ENCODE assay signal across 19 cellular contexts in genomic region chr11:61116426-61117214, GRCh38. TPM values are rescaled to one million over a fixed set of nuclear protein-coding genes. Genes with fewer than 3 reads are reported as not detected.
A peak's percentile ranks its signal among the peaks of the same experiment; 100 is the strongest.
DNase-seq lines count a peak whose midpoint lies in the region; ATAC-seq, FAIRE-seq and TF ChIP-seq lines count a peak whose summit lies in the region.
"Had no signal": no experiment of that assay in that cellular context is flagged by ENCODE, and none has a peak within 500 bp of the region (broad histone marks: within the 10 kb centered on the region; RNA-seq: fewer than 3 reads in every experiment).

No MANE protein-coding gene starts in this region.

- no peak for TF ChIP-seq POLR2A in GM12878 (IDR thresholded peaks at IDR 0.05; ENCODE audit: low read depth, low read length)
- no peak for TF ChIP-seq POLR2A in gastroesophageal sphincter (IDR thresholded peaks at IDR 0.05)

- no peak overlapping the region for H3K4ac ChIP-seq in neuronal stem cell (ENCODE audit: low read length)

- H3K9me3 ChIP-seq in HEK293 (ENCODE audit: control insufficient read depth, insufficient read depth, low read depth, low read length) (no peaks in the 10 kb centered on the region), GM12878 (replicated peaks; ENCODE audit: control insufficient read depth, insufficient read depth, low read length) (no peaks in the 10 kb centered on the region), neuronal stem cell (replicated peaks in 1 of 2; ENCODE audit: control insufficient read depth in 2 of 2, insufficient read depth in 1 of 2, low read depth in 1 of 2, low read length in 2 of 2) (no peaks in the 10 kb centered on the region), gastroesophageal sphincter (no peaks in the 10 kb centered on the region)

- no peak overlapping the region for H3K9ac ChIP-seq in GM12878 (ENCODE audit: control insufficient read depth, insufficient read depth, low read length)
- H3K9ac ChIP-seq in neuronal stem cell (ENCODE audit: low read depth, low read length, poor library complexity) = peak overlapping the region; percentile 72

- TF ChIP-seq EP300 in GM12878 (IDR thresholded peaks at IDR 0.05; ENCODE audit: borderline replicate concordance in 1 of 2, control insufficient read depth in 1 of 2, low read depth in 2 of 2, low read length in 2 of 2) (no peak), gastroesophageal sphincter (IDR thresholded peaks at IDR 0.05) (no peak)

- in situ Hi-C loops in GM12878 (cut with MboI) = no loop called here

- no TSS peak for BruUV-seq in GM12878 (replicated peaks; lab: Mats Ljungman, UMichigan)

- TF ChIP-seq RAD21 in GM12878 (IDR thresholded peaks at IDR 0.05; ENCODE audit: insufficient read depth, low read depth, low read length) = no peak

- H3K36me3 ChIP-seq in HEK293 (ENCODE audit: control insufficient read depth in 2 of 2, insufficient read depth in 1 of 2, low read length in 2 of 2) (no peaks in the 10 kb centered on the region), GM12878 (ENCODE audit: control insufficient read depth in 2 of 2, insufficient read depth in 2 of 2, low read length in 1 of 2) (no peaks in the 10 kb centered on the region), neuronal stem cell (replicated peaks in 1 of 2; ENCODE audit: control insufficient read depth in 2 of 2, insufficient read depth in 2 of 2, low read length in 2 of 2) (no peaks in the 10 kb centered on the region), gastroesophageal sphincter (peaks cover 0 to 8% of the 10 kb centered on the region in 2 donors)

- 72% methylated on average over 8 of the region's 8 CpGs for WGBS in GM12878 (ENCODE audit: insufficient coverage, insufficient replicate concordance, low lambda C conversion rate, missing lambda C conversion rate)
- WGBS in neuronal stem cell (ENCODE audit: extremely low coverage in 2 of 2, insufficient read length in 2 of 2, insufficient replicate concordance in 1 of 2), 2 donors = 100% methylated on average over 1 of the region's 8 CpGs; no CpG with 5 or more reads in 1 of the 2 donors
- 69 to 85% methylated on average over 5 to 7 of the region's 8 CpGs for WGBS in gastroesophageal sphincter (ENCODE audit: low coverage in 1 of 2), 2 donors

- no peak overlapping the region for H3K4me3 ChIP-seq in HEK293 (ENCODE audit: low read depth, low read length)
- H3K4me3 ChIP-seq in GM12878 = no peak overlapping the region
- H3K4me3 ChIP-seq in neuronal stem cell (ENCODE audit: low read length in 2 of 2) = peak overlapping the region in 1 of 2 donors; percentile 66
- no peak overlapping the region for H3K4me3 ChIP-seq in gastroesophageal sphincter

- H2BK15ac ChIP-seq in neuronal stem cell (ENCODE audit: low read length) = no peak overlapping the region

- H4K8ac ChIP-seq in neuronal stem cell (ENCODE audit: low read depth, low read length) = peak overlapping the region; percentile 99

- no peak for TF ChIP-seq CTCF in HEK293 (tag by site-specific recombination; IDR thresholded peaks at IDR 0.05)
- no peak for TF ChIP-seq CTCF in GM12878 (IDR thresholded peaks at IDR 0.05 in 2 of 3, conservative IDR thresholded peaks at IDR 0.05 in 1 of 3; ENCODE audit: control insufficient read depth in 2 of 3, extremely low read depth in 1 of 3, insufficient read depth in 1 of 3, low read depth in 3 of 3, low read length in 3 of 3)
- no peak for TF ChIP-seq CTCF in gastroesophageal sphincter (IDR thresholded peaks at IDR 0.05)

- no peak overlapping the region for H3K18ac ChIP-seq in neuronal stem cell (ENCODE audit: low read length)

- no peak overlapping the region for H3K27ac ChIP-seq in HEK293 (ENCODE audit: extremely low read depth, low read depth, low read length)
- no peak overlapping the region for H3K27ac ChIP-seq in GM12878 (ENCODE audit: control insufficient read depth, insufficient read depth)
- H3K27ac ChIP-seq in neuronal stem cell (replicated peaks; ENCODE audit: low read length) = no peak overlapping the region
- H3K27ac ChIP-seq in gastroesophageal sphincter = no peak overlapping the region
- H3K27ac ChIP-seq: HL-60 had no signal

- peak; percentile 83 for FAIRE-seq in GM12878 (lab: Jason Lieb, UNC)
- FAIRE-seq: astrocyte, TTC549 had no signal

- H3K79me2 ChIP-seq in GM12878 (ENCODE audit: control insufficient read depth, insufficient read depth, low read length) = no peaks in the 10 kb centered on the region

- DNase-seq in activated CD4-positive, CD25-positive, alpha-beta regulatory T cell treated with anti-CD3 and anti-CD28 coated beads, Interleukin-2, amount 50 U/mL, for 72 hours = no peak
- DNase-seq in GM12878 (ENCODE audit: low read depth, low spot score) (no peak), neuronal stem cell (ENCODE audit: low spot score) (no peak), SW480 (ENCODE audit: low spot score) (no peak)
- DNase-seq: activated CD8-positive, alpha-beta memory T cell treated with anti-CD3 and anti-CD28 coated beads, Interleukin-2, amount 50 U/mL, for 48 hours; EL; hippocampal formation; NCI-H1436 treated with DMSO at 0.1 percent for 48 hours had no signal

- H4K20me1 ChIP-seq in GM12878 (ENCODE audit: control insufficient read depth, insufficient read depth) = no peaks in the 10 kb centered on the region

- peak; percentile 39 for ATAC-seq in activated CD4-positive, CD25-positive, alpha-beta regulatory T cell treated with anti-CD3 and anti-CD28 coated beads, Interleukin-2, amount 50 U/mL, for 24 hours
- ATAC-seq in GM12878 (no peak), HG03354 (IDR thresholded peaks at IDR 0.05; ENCODE audit: poor library complexity, severe bottlenecking, unreplicated experiment) (no peak), gastroesophageal sphincter (no peak)

- no peak overlapping the region for H2AK5ac ChIP-seq in neuronal stem cell (ENCODE audit: low read depth, low read length)

- POLR2A ChIA-PET in HEK293 (lab: Yijun Ruan, JAX) = no interaction called here
- POLR2A ChIA-PET in GM12878 (lab: Charles Lee) = no interaction called here

- H4K91ac ChIP-seq in neuronal stem cell (ENCODE audit: low read depth, low read length, poor library complexity) = peak overlapping the region; percentile 48

- H3K23ac ChIP-seq in neuronal stem cell (ENCODE audit: low read depth, low read length, poor library complexity) = peak overlapping the region; percentile 78

- no peak overlapping the region for H2BK5ac ChIP-seq in neuronal stem cell (ENCODE audit: low read length)

- H3K14ac ChIP-seq in neuronal stem cell (ENCODE audit: low read length) = peak overlapping the region; percentile 43

- H3K27me3 ChIP-seq in GM12878 (replicated peaks in 1 of 2; ENCODE audit: control insufficient read depth in 2 of 2, insufficient read depth in 2 of 2, low read length in 1 of 2) (no peaks in the 10 kb centered on the region), neuronal stem cell (ENCODE audit: control insufficient read depth in 3 of 3, insufficient read depth in 3 of 3, low read depth in 1 of 3, low read length in 3 of 3) (no peaks in the 10 kb centered on the region), gastroesophageal sphincter (no peaks in the 10 kb centered on the region)

- SMC1A ChIA-PET in GM12878 (lab: Charles Lee; ENCODE audit: uncharacterized antibody, unreplicated experiment) = no interaction called here

- RAD21 ChIA-PET in GM12878 (lab: Charles Lee; ENCODE audit: unreplicated experiment) = interaction anchor here (0.9 kb wide), 1 partner anchor 9 kb away, joined by 3 read pairs; no protein-coding TSS in a partner anchor

- H3K4me1 ChIP-seq in HEK293 (ENCODE audit: control insufficient read depth, insufficient read depth, low read length) = peaks cover 10% of the 10 kb centered on the region; the same call in 1 of the 2 replicates
- peaks cover 9% of the 10 kb centered on the region for H3K4me1 ChIP-seq in GM12878 (ENCODE audit: control insufficient read depth, insufficient read depth, low read length)
- H3K4me1 ChIP-seq in neuronal stem cell (ENCODE audit: control insufficient read depth in 2 of 2, insufficient read depth in 1 of 2, low read depth in 1 of 2, low read length in 2 of 2) = peaks cover 0 to 10% of the 10 kb centered on the region in 2 donors
- H3K4me1 ChIP-seq in gastroesophageal sphincter = peaks cover 0 to 17% (median 5%) of the 10 kb centered on the region in 3 donors

- H3K4me2 ChIP-seq in GM12878 (ENCODE audit: control insufficient read depth, insufficient read depth) (no peak overlapping the region), neuronal stem cell (ENCODE audit: insufficient read depth, low read length, poor library complexity, severe bottlenecking) (no peak overlapping the region)

- CTCF ChIA-PET in HEK293 (lab: Yijun Ruan, JAX) (interaction anchor here (0.7 to 2.6 kb wide), 3 partner anchors 13 to 167 kb away, joined by 3 to 12 read pairs (median 3); no protein-coding TSS in a partner anchor), GM12878 (lab: Yijun Ruan, JAX) (interaction anchor here (0.7 to 2.9 kb wide), 2 partner anchors 147 to 342 kb away, joined by 3 to 9 read pairs; no protein-coding TSS in a partner anchor)

- intact Hi-C loops in GM12878 (cut with micrococcal nuclease; ENCODE audit: unreplicated experiment) = no loop called here

- peaks cover 5% of the 10 kb centered on the region for H3K79me1 ChIP-seq in neuronal stem cell (ENCODE audit: low read depth, low read length)

- H2BK120ac ChIP-seq in neuronal stem cell (ENCODE audit: low read depth, low read length) = no peak overlapping the region

- no peak overlapping the region for H2AFZ ChIP-seq in GM12878 (ENCODE audit: control insufficient read depth, low read depth, low read length)
- no peak overlapping the region for H2AFZ ChIP-seq in neuronal stem cell (ENCODE audit: low read length)

- H2BK12ac ChIP-seq in neuronal stem cell (ENCODE audit: low read length) = no peak overlapping the region

RNA-seq across cellular contexts. Expression of gene CD5, which starts 14.3 kb away (rescaled TPM):
- total RNA-seq in GM12878 (2013; cell fraction: nucleolus; rRNA removed) = not detected in 2 replicates
- total RNA-seq in GM12878 (2014; rRNA removed) (0.17 and 0.22 TPM in 2 replicates), GM12878 (2014; rRNA removed; fragmentation: Illumina TruSeq; extraction: Trizol) (0.04 and 0.09 TPM in 2 replicates), GM12878 (2021) (0.58 and 0.87 TPM in 2 replicates), gastroesophageal sphincter (under 1 TPM; 0.31 to 0.62 (median 0.44) TPM)
- polyA plus RNA-seq in GM12878 (2011; ENCODE audit: low read depth) = not detected
- polyA plus RNA-seq in GM12878 (2011; rRNA removed) (not detected in 2 replicates), GM12878 (2014; fragmentation: Illumina TruSeq; extraction: Trizol) (0.16 and 0.17 TPM in 2 replicates), GM12878 (2014; fragmentation: Nextera tagmentation; extraction: Ambion mirVana) (under 1 TPM in 1 of 2 experiments, not detected in 1; 0.02 TPM), GM12878 (2014; rRNA removed) (0.18 and 0.19 TPM in 2 replicates), GM12878 (2016; fragmentation: Nextera tagmentation; extraction: Ambion mirVana) (under 1 TPM; 0.23 to 0.35 TPM)
- 0.04 TPM in 1 of 2 replicates, not detected in the other for polyA plus RNA-seq in GM12878 (2011; cell fraction: cytosol; rRNA removed)
- not detected in 2 replicates for polyA plus RNA-seq in GM12878 (2011; cell fraction: nucleus; rRNA removed)
- 0.08 and 0.23 TPM in 2 replicates for polyA plus RNA-seq in GM12878 (2012)
- not detected in 2 replicates for polyA minus RNA-seq in GM12878 (2011; rRNA and poly(A)+ RNA removed)
- not detected in 2 replicates for polyA minus RNA-seq in GM12878 (2011; cell fraction: cytosol; rRNA and poly(A)+ RNA removed)
- not detected in 2 replicates for polyA minus RNA-seq in GM12878 (2011; cell fraction: nucleus; rRNA and poly(A)+ RNA removed)
- not detected for polyA plus RNA-seq in neuronal stem cell (2013, experiment 1 of 2)
- polyA plus RNA-seq in neuronal stem cell (2013, experiment 2 of 2) = not detected
- total RNA-seq: A172, astrocyte, dermis microvascular lymphatic vessel endothelial cell, fibroblast of lung, SK-MEL-5 had no signal
- polyA plus RNA-seq: fibroblast of lung had no signal

RNA-seq across cellular contexts. Expression of gene VPS37C, which starts 44.6 kb away (rescaled TPM):
- total RNA-seq in GM12878 (2013; cell fraction: nucleolus; rRNA removed) = 34.6 and 37.0 TPM in 2 replicates
- total RNA-seq in GM12878 (2014; rRNA removed) (7.4 and 8.6 TPM in 2 replicates), GM12878 (2014; rRNA removed; fragmentation: Illumina TruSeq; extraction: Trizol) (4.1 and 4.8 TPM in 2 replicates), GM12878 (2021) (15.6 and 16.5 TPM in 2 replicates), gastroesophageal sphincter (10 to 100 TPM; 19.1 to 41.9 (median 25.5) TPM)
- 2.7 TPM for polyA plus RNA-seq in GM12878 (2011; ENCODE audit: low read depth)
- polyA plus RNA-seq in GM12878 (2011; rRNA removed) (5.1 and 7.0 TPM in 2 replicates), GM12878 (2014; fragmentation: Illumina TruSeq; extraction: Trizol) (2.2 and 5.0 TPM in 2 replicates), GM12878 (2014; fragmentation: Nextera tagmentation; extraction: Ambion mirVana) (under 1 TPM; 0.39 to 0.88 TPM), GM12878 (2014; rRNA removed) (8.6 and 9.0 TPM in 2 replicates), GM12878 (2016; fragmentation: Nextera tagmentation; extraction: Ambion mirVana) (1 to 10 TPM; 8.7 to 9.6 TPM)
- polyA plus RNA-seq in GM12878 (2011; cell fraction: cytosol; rRNA removed) = 9.4 and 9.9 TPM in 2 replicates
- polyA plus RNA-seq in GM12878 (2011; cell fraction: nucleus; rRNA removed) = 17.3 and 19.7 TPM in 2 replicates
- polyA plus RNA-seq in GM12878 (2012) = 7.0 and 7.9 TPM in 2 replicates
- 4.9 and 11.4 TPM in 2 replicates for polyA minus RNA-seq in GM12878 (2011; rRNA and poly(A)+ RNA removed)
- polyA minus RNA-seq in GM12878 (2011; cell fraction: cytosol; rRNA and poly(A)+ RNA removed) = 5.2 and 6.9 TPM in 2 replicates
- polyA minus RNA-seq in GM12878 (2011; cell fraction: nucleus; rRNA and poly(A)+ RNA removed) = 5.0 and 9.1 TPM in 2 replicates
- 13.9 TPM for polyA plus RNA-seq in neuronal stem cell (2013, experiment 1 of 2)
- polyA plus RNA-seq in neuronal stem cell (2013, experiment 2 of 2) = 14.1 TPM

Comparison
In these comparisons a context has a peak if more than half of its experiments do, and no peak if none do; other contexts are left out.
1. ATAC-seq: peak in activated CD4-positive, CD25-positive, alpha-beta regulatory T cell treated with anti-CD3 and anti-CD28 coated beads, Interleukin-2, amount 50 U/mL, for 24 hours (2 of 2); none in GM12878 (single experiment), HG03354 (single experiment) and gastroesophageal sphincter (single experiment).